Comparison of ENCODE assay signal across 18 cellular contexts in genomic region chr18:950882-951539, GRCh38. TPM values are rescaled to one million over a fixed set of nuclear protein-coding genes. Genes with fewer than 3 reads are reported as not detected.
A peak's percentile ranks its signal among the peaks of the same experiment; 100 is the strongest.
DNase-seq lines count a peak whose midpoint lies in the region; FAIRE-seq and TF ChIP-seq lines count a peak whose summit lies in the region.
"Had no signal": no experiment of that assay in that cellular context is flagged by ENCODE, and none has a peak within 500 bp of the region (broad histone marks: within the 10 kb centered on the region; RNA-seq: fewer than 3 reads in every experiment).

No MANE protein-coding gene starts in this region.

- TF ChIP-seq CTCF in astrocyte (IDR thresholded peaks at IDR 0.05; ENCODE audit: insufficient read depth, low read depth, low read length): no peak
- no peak for TF ChIP-seq CTCF in smooth muscle cell (IDR thresholded peaks at IDR 0.05; ENCODE audit: borderline replicate concordance, insufficient read depth, poor library complexity, severe bottlenecking)
- no peak for TF ChIP-seq CTCF in chondrocyte (IDR thresholded peaks at IDR 0.05)

- H3K4me2 ChIP-seq in astrocyte (ENCODE audit: low read length) (no peak overlapping the region), smooth muscle cell (no peak overlapping the region)

- DNase-seq in HTR-8/SVneo (ENCODE audit: insufficient read length, low spot score): peak; percentile 15
- DNase-seq in astrocyte (ENCODE audit: low read depth): no peak
- DNase-seq in islet precursor cell: peak; percentile 76
- DNase-seq in smooth muscle cell (lab: John Stamatoyannopoulos, UW; ENCODE audit: unreplicated experiment): no peak
- no peak for DNase-seq in ureter (ENCODE audit: low spot score)
- DNase-seq in RKO (ENCODE audit: low spot score): no peak
- no peak for DNase-seq in chondrocyte (ENCODE audit: low spot score)
- DNase-seq: BE2C; CD4-positive, alpha-beta memory T cell; H9; NCI-H1436 treated with DMSO at 0.1 percent for 48 hours; NCI-H2081; NCI-H345; NCI-H69; Right ventricle myocardium superior had no signal

- WGBS in smooth muscle cell (ENCODE audit: low lambda C conversion rate): 61% methylated on average over 5 of the region's 5 CpGs

- no peak overlapping the region for H3K27ac ChIP-seq in astrocyte (ENCODE audit: low read depth, low read length)
- H3K27ac ChIP-seq in smooth muscle cell (ENCODE audit: low read depth): no peak overlapping the region

- FAIRE-seq in HTR-8/SVneo (lab: Jason Lieb, UNC) (no peak), astrocyte (lab: Jason Lieb, UNC) (no peak)
- FAIRE-seq: D721Med had no signal

- H3K27me3 Mint-ChIP-seq in astrocyte (ENCODE audit: low read depth, unreplicated experiment) (peaks cover 2% of the 10 kb centered on the region), chondrocyte (ENCODE audit: low read depth) (peaks cover 23% of the 10 kb centered on the region)
- H3K27me3 Mint-ChIP-seq: IgD-negative memory B cell had no signal

- no peaks in the 10 kb centered on the region for H3F3A ChIP-seq in smooth muscle cell (ENCODE audit: low read depth)

- H3K79me2 ChIP-seq in astrocyte (ENCODE audit: insufficient read depth, low read length): no peaks in the 10 kb centered on the region
- no peaks in the 10 kb centered on the region for H3K79me2 ChIP-seq in smooth muscle cell (ENCODE audit: low read depth)

- H3K9me3 Mint-ChIP-seq in astrocyte (ENCODE audit: unreplicated experiment): peaks cover 4% of the 10 kb centered on the region
- H3K9me3 Mint-ChIP-seq in chondrocyte (ENCODE audit: low read depth): peaks cover 2% of the 10 kb centered on the region
- H3K9me3 Mint-ChIP-seq: H9 had no signal

- H3K36me3 ChIP-seq in astrocyte (ENCODE audit: insufficient read depth, low read length) (no peaks in the 10 kb centered on the region), smooth muscle cell (ENCODE audit: low read depth) (no peaks in the 10 kb centered on the region)
- H3K36me3 ChIP-seq: BE2C had no signal

- H3K4me1 ChIP-seq in astrocyte (ENCODE audit: insufficient read depth, low read length) (no peaks in the 10 kb centered on the region), smooth muscle cell (ENCODE audit: low read depth) (no peaks in the 10 kb centered on the region)
- H3K4me1 ChIP-seq: BE2C had no signal

- H4K20me1 ChIP-seq in astrocyte (ENCODE audit: insufficient read depth, low read length) (no peaks in the 10 kb centered on the region), smooth muscle cell (ENCODE audit: low read depth) (no peaks in the 10 kb centered on the region)

- H3K27ac Mint-ChIP-seq in astrocyte (ENCODE audit: unreplicated experiment): peak overlapping the region; percentile 14
- no peak overlapping the region for H3K27ac Mint-ChIP-seq in chondrocyte (ENCODE audit: unreplicated experiment)
- H3K27ac Mint-ChIP-seq: CD4-positive, alpha-beta memory T cell; H9; IgD-negative memory B cell had no signal

- H3K9ac ChIP-seq in astrocyte (ENCODE audit: low read length): no peak overlapping the region
- no peak overlapping the region for H3K9ac ChIP-seq in smooth muscle cell (ENCODE audit: low read depth)

- H3K9me3 ChIP-seq in astrocyte (ENCODE audit: insufficient read depth, low read depth, low read length) (no peaks in the 10 kb centered on the region), smooth muscle cell (replicated peaks; ENCODE audit: low read depth) (no peaks in the 10 kb centered on the region)
- H3K9me3 ChIP-seq: BE2C had no signal

- H3K4me3 ChIP-seq in astrocyte (ENCODE audit: insufficient read depth, low read depth, low read length) (no peak overlapping the region), smooth muscle cell (no peak overlapping the region)

- H3K36me3 Mint-ChIP-seq in astrocyte (ENCODE audit: low read depth, unreplicated experiment): no peaks in the 10 kb centered on the region
- no peaks in the 10 kb centered on the region for H3K36me3 Mint-ChIP-seq in chondrocyte (ENCODE audit: low read depth)
- H3K36me3 Mint-ChIP-seq: CD4-positive, alpha-beta memory T cell; IgD-negative memory B cell had no signal

- H3K4me1 Mint-ChIP-seq in astrocyte (ENCODE audit: low read depth, unreplicated experiment): peaks cover 7% of the 10 kb centered on the region
- no peaks in the 10 kb centered on the region for H3K4me1 Mint-ChIP-seq in chondrocyte (ENCODE audit: low read depth)
- H3K4me1 Mint-ChIP-seq: CD4-positive, alpha-beta memory T cell; IgD-negative memory B cell had no signal

- H2AFZ ChIP-seq in astrocyte (ENCODE audit: low read depth, low read length) (no peak overlapping the region), smooth muscle cell (ENCODE audit: low read depth) (peak overlapping the region; percentile 2)

- H3K27me3 ChIP-seq in astrocyte (ENCODE audit: insufficient read depth, low read length) (no peaks in the 10 kb centered on the region), smooth muscle cell (ENCODE audit: low read depth) (no peaks in the 10 kb centered on the region)
- H3K27me3 ChIP-seq: BE2C had no signal

- H3K4me3 Mint-ChIP-seq in astrocyte (ENCODE audit: unreplicated experiment) (no peak overlapping the region), chondrocyte (ENCODE audit: unreplicated experiment) (no peak overlapping the region)
- H3K4me3 Mint-ChIP-seq: CD4-positive, alpha-beta memory T cell; H9; IgD-negative memory B cell had no signal

RNA-seq across cellular contexts. Expression of gene ADCYAP1, which starts 46.3 kb away (rescaled TPM):
- total RNA-seq in astrocyte: not detected in 2 replicates
- not detected in 2 replicates for total RNA-seq in smooth muscle cell
- not detected in 2 replicates for polyA plus RNA-seq in smooth muscle cell
- 0.18 TPM for total RNA-seq in ureter
- not detected in 3 replicates for total RNA-seq in chondrocyte
- total RNA-seq: CD4-positive, alpha-beta memory T cell; H9; Right ventricle myocardium superior had no signal
- polyA plus RNA-seq: AG04450; CD4-positive, alpha-beta memory T cell; IgD-negative memory B cell had no signal

Comparison
In these comparisons a context has a peak if more than half of its experiments do, and no peak if none do; other contexts are left out.
1. DNase-seq: peak in HTR-8/SVneo (single experiment) and islet precursor cell (single experiment); none in astrocyte (single experiment), smooth muscle cell (single experiment), ureter (single experiment), RKO (single experiment) and chondrocyte (single experiment).